ENCODE assay signal across 22 cellular contexts in the genomic region with DNA sequence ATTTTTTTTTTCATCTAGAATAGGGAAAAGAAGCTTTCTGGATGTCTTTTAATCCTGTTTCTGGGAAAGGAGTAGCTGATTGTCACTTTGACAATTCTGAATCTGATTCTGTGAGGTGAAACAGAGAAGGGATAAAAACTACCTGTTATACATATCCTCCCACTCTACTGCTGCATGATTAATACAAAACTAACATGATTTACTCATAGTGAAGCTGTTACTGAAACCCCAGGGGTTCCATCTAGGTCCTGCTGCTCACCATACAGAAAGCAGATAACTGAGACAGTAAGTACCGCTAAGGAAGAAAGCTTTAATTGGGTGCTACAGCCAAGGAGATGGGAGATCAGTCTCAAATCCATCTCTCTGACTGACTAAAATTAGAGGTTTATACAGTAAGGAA.
A peak's percentile ranks its signal among the peaks of the same experiment; 100 is the strongest.
DNase-seq lines count a peak whose midpoint lies in the region; ATAC-seq, FAIRE-seq and TF ChIP-seq lines count a peak whose summit lies in the region.
"Had no signal": no experiment of that assay in that cellular context is flagged by ENCODE, and none has a peak within 500 bp of the region (broad histone marks: within the 10 kb centered on the region; RNA-seq: fewer than 3 reads in every experiment).

No MANE protein-coding gene starts in this region.

- CTCF ChIA-PET in activated CD4-positive, alpha-beta memory T cell treated with anti-CD3 and anti-CD28 coated beads for 36 hours (lab: Charles Lee): no interaction called here
- CTCF ChIA-PET in activated CD8-positive, alpha-beta T cell treated with anti-CD3 and anti-CD28 coated beads for 36 hours (lab: Charles Lee): no interaction called here

- no peaks in the 10 kb centered on the region for H3K4me1 Mint-ChIP-seq in activated CD4-positive, alpha-beta memory T cell treated with anti-CD3 and anti-CD28 coated beads for 36 hours (ENCODE audit: low read depth)
- H3K4me1 Mint-ChIP-seq in T-helper 2 cell treated with Interferon-gamma antibody and Interleukin-4, amounts not matched to agents 5 μg/mL and 100 μg/mL, for 36 hours (ENCODE audit: low read depth): no peaks in the 10 kb centered on the region
- H3K4me1 Mint-ChIP-seq in activated CD8-positive, alpha-beta T cell treated with anti-CD3 and anti-CD28 coated beads for 36 hours (ENCODE audit: low read depth): no peaks in the 10 kb centered on the region
- H3K4me1 Mint-ChIP-seq: CD14-positive monocyte; CD4-positive, alpha-beta memory T cell had no signal

- H3K9ac ChIP-seq in parathyroid adenoma: no peak overlapping the region
- H3K9ac ChIP-seq: BLaER1 had no signal

- no peaks in the 10 kb centered on the region for H3K36me3 Mint-ChIP-seq in activated CD4-positive, alpha-beta memory T cell treated with anti-CD3 and anti-CD28 coated beads for 36 hours
- H3K36me3 Mint-ChIP-seq in T-helper 2 cell treated with Interferon-gamma antibody and Interleukin-4, amounts not matched to agents 5 μg/mL and 100 μg/mL, for 36 hours (ENCODE audit: low read depth): no peaks in the 10 kb centered on the region
- no peaks in the 10 kb centered on the region for H3K36me3 Mint-ChIP-seq in activated CD8-positive, alpha-beta T cell treated with anti-CD3 and anti-CD28 coated beads for 36 hours (ENCODE audit: low read depth)
- H3K36me3 Mint-ChIP-seq: CD14-positive monocyte; CD4-positive, alpha-beta memory T cell had no signal

- H3K27ac ChIP-seq in parathyroid adenoma (no peak overlapping the region), right atrium auricular region (no peak overlapping the region)
- H3K27ac ChIP-seq: BLaER1 had no signal

- no peaks in the 10 kb centered on the region for H3K9me3 ChIP-seq in parathyroid adenoma (ENCODE audit: control insufficient read depth, low read length)
- no peaks in the 10 kb centered on the region for H3K9me3 ChIP-seq in right atrium auricular region
- H3K9me3 ChIP-seq: BLaER1 had no signal

- peak; percentile 2 for DNase-seq in bronchial epithelial cell (ENCODE audit: low read depth)
- DNase-seq in activated CD4-positive, alpha-beta memory T cell treated with anti-CD3 and anti-CD28 coated beads for 36 hours: no peak
- DNase-seq in right atrium auricular region (ENCODE audit: low spot score): no peak
- no peak for DNase-seq in T-helper 2 cell treated with Interferon-gamma antibody and Interleukin-4, amounts not matched to agents 5 μg/mL and 100 μg/mL, for 36 hours (ENCODE audit: low spot score)
- DNase-seq in activated CD8-positive, alpha-beta T cell treated with anti-CD3 and anti-CD28 coated beads for 36 hours: no peak
- DNase-seq: 8988T; CD4-positive, alpha-beta memory T cell; DMS153; DMS79; GDM1; GOT3; H7; IMR-90 had no signal

- H2AFZ ChIP-seq in parathyroid adenoma: peak overlapping the region; percentile 2

- H3K4me3 Mint-ChIP-seq in activated CD4-positive, alpha-beta memory T cell treated with anti-CD3 and anti-CD28 coated beads for 36 hours: no peak overlapping the region
- no peak overlapping the region for H3K4me3 Mint-ChIP-seq in T-helper 2 cell treated with Interferon-gamma antibody and Interleukin-4, amounts not matched to agents 5 μg/mL and 100 μg/mL, for 36 hours
- no peak overlapping the region for H3K4me3 Mint-ChIP-seq in activated CD8-positive, alpha-beta T cell treated with anti-CD3 and anti-CD28 coated beads for 36 hours
- H3K4me3 Mint-ChIP-seq: CD14-positive monocyte; CD4-positive, alpha-beta memory T cell had no signal

- no peaks in the 10 kb centered on the region for H3K27me3 ChIP-seq in bronchial epithelial cell (ENCODE audit: control insufficient read depth, insufficient read depth, low read length)
- no peaks in the 10 kb centered on the region for H3K27me3 ChIP-seq in parathyroid adenoma (ENCODE audit: control insufficient read depth, insufficient read depth, low read length)
- H3K27me3 ChIP-seq in right atrium auricular region: no peaks in the 10 kb centered on the region
- H3K27me3 ChIP-seq: BLaER1 had no signal

- TF ChIP-seq CTCF in bronchial epithelial cell (IDR thresholded peaks at IDR 0.05; ENCODE audit: insufficient read depth, low read length, severe bottlenecking) (no peak), parathyroid adenoma (IDR thresholded peaks at IDR 0.05) (no peak), right atrium auricular region (IDR thresholded peaks at IDR 0.05) (no peak)
- no peak for TF ChIP-seq CTCF in activated CD8-positive, alpha-beta T cell treated with anti-CD3 and anti-CD28 coated beads for 36 hours (IDR thresholded peaks at IDR 0.05)

- peak; percentile 74 for ATAC-seq in GM18858 (IDR thresholded peaks at IDR 0.05; ENCODE audit: unreplicated experiment)
- ATAC-seq in HG02610 (IDR thresholded peaks at IDR 0.05; ENCODE audit: unreplicated experiment): peak; percentile 39
- no peak for ATAC-seq in activated CD8-positive, alpha-beta T cell treated with anti-CD3 and anti-CD28 coated beads for 36 hours
- ATAC-seq: K562 had no signal

- H3K36me3 ChIP-seq in bronchial epithelial cell (ENCODE audit: control insufficient read depth, insufficient read depth, low read length) (no peaks in the 10 kb centered on the region), parathyroid adenoma (ENCODE audit: control insufficient read depth, insufficient read depth, low read length) (no peaks in the 10 kb centered on the region), right atrium auricular region (no peaks in the 10 kb centered on the region)
- H3K36me3 ChIP-seq: BLaER1 had no signal

- H3K27ac Mint-ChIP-seq in activated CD4-positive, alpha-beta memory T cell treated with anti-CD3 and anti-CD28 coated beads for 36 hours: no peak overlapping the region
- H3K27ac Mint-ChIP-seq in T-helper 2 cell treated with Interferon-gamma antibody and Interleukin-4, amounts not matched to agents 5 μg/mL and 100 μg/mL, for 36 hours: no peak overlapping the region
- no peak overlapping the region for H3K27ac Mint-ChIP-seq in activated CD8-positive, alpha-beta T cell treated with anti-CD3 and anti-CD28 coated beads for 36 hours
- H3K27ac Mint-ChIP-seq: CD14-positive monocyte; CD4-positive, alpha-beta memory T cell had no signal

- H3K9me3 Mint-ChIP-seq in activated CD4-positive, alpha-beta memory T cell treated with anti-CD3 and anti-CD28 coated beads for 36 hours: peaks cover 3% of the 10 kb centered on the region
- no peaks in the 10 kb centered on the region for H3K9me3 Mint-ChIP-seq in T-helper 2 cell treated with Interferon-gamma antibody and Interleukin-4, amounts not matched to agents 5 μg/mL and 100 μg/mL, for 36 hours
- peaks cover 3% of the 10 kb centered on the region for H3K9me3 Mint-ChIP-seq in activated CD8-positive, alpha-beta T cell treated with anti-CD3 and anti-CD28 coated beads for 36 hours

- intact Hi-C loops in activated CD4-positive, alpha-beta memory T cell treated with anti-CD3 and anti-CD28 coated beads for 36 hours (cut with micrococcal nuclease): no loop called here
- intact Hi-C loops in activated CD8-positive, alpha-beta T cell treated with anti-CD3 and anti-CD28 coated beads for 36 hours (cut with micrococcal nuclease): no loop called here

- FAIRE-seq in bronchial epithelial cell (lab: Jason Lieb, UNC): no peak
- FAIRE-seq: GM12892, GM18507, HTR-8/SVneo, K562 had no signal

- H3K4me2 ChIP-seq in parathyroid adenoma (ENCODE audit: low read length): no peak overlapping the region
- H3K4me2 ChIP-seq: BLaER1 had no signal

- no peaks in the 10 kb centered on the region for H3K79me2 ChIP-seq in parathyroid adenoma

- POLR2A ChIA-PET in activated CD4-positive, alpha-beta memory T cell treated with anti-CD3 and anti-CD28 coated beads for 36 hours (lab: Charles Lee): no interaction called here
- POLR2A ChIA-PET in activated CD8-positive, alpha-beta T cell treated with anti-CD3 and anti-CD28 coated beads for 36 hours (lab: Charles Lee): no interaction called here

- H3K4me3 ChIP-seq in bronchial epithelial cell (ENCODE audit: low read depth, low read length): no peak overlapping the region
- no peak overlapping the region for H3K4me3 ChIP-seq in parathyroid adenoma (ENCODE audit: low read depth, low read length)
- no peak overlapping the region for H3K4me3 ChIP-seq in right atrium auricular region
- H3K4me3 ChIP-seq: BLaER1, K562 had no signal

- H3K4me1 ChIP-seq in parathyroid adenoma (peaks cover 27% of the 10 kb centered on the region), right atrium auricular region (no peaks in the 10 kb centered on the region)
- H3K4me1 ChIP-seq: BLaER1 had no signal

- H3K27me3 Mint-ChIP-seq in activated CD4-positive, alpha-beta memory T cell treated with anti-CD3 and anti-CD28 coated beads for 36 hours: peaks cover 5% of the 10 kb centered on the region
- H3K27me3 Mint-ChIP-seq in T-helper 2 cell treated with Interferon-gamma antibody and Interleukin-4, amounts not matched to agents 5 μg/mL and 100 μg/mL, for 36 hours (ENCODE audit: low read depth): no peaks in the 10 kb centered on the region
- H3K27me3 Mint-ChIP-seq in activated CD8-positive, alpha-beta T cell treated with anti-CD3 and anti-CD28 coated beads for 36 hours: peaks cover 3% of the 10 kb centered on the region
- H3K27me3 Mint-ChIP-seq: CD4-positive, alpha-beta memory T cell had no signal
